8 cellular contexts compared by ENCODE assay signal in the genomic region with DNA sequence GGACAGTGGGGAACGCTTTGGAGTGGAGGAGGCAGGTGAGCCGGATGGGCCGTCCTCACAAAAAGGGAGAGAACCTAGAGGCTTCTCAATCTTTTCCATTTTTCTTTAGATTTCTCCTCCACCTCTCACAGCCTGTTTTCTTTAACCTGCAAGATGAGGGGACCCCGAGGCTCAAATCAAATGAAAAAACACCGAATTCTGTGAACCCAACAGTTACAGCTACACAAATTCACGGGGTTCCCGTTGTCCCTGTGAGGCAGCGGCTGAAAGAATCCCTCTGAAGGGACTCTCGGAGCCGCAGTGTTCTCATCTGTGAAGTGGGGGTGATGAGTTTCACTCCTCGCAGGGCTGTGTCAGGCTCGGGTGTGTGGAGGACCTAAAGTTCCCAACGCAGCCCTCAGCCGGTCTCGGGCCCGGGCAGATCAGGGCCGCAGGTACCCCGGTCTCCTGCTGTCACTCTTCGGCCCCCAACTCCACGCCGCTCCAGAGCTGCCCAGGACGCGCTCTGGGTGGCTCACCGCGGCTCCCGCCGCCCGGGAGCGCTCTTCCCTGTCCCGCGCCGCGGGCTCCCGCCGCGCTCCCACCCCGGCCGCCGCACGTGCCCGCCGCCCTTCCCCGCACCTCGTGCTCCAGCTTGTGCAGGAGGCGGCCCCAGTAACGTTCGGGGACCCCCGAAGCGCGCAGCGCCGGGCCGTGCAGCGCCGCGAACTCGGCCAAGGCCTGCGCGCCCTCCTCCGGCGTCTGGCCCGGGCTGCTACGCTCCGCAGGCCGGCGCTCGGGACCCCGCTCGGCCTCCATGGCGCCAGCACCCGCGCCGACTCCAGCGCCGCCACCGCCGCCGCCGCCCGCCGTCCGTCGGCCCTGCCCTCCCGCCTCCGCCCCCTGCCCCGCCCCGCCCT. TPM values are rescaled to one million over a fixed set of nuclear protein-coding genes. Genes with fewer than 3 reads are reported as not detected.
DNase-seq lines count a peak whose midpoint lies in the region; ATAC-seq and TF ChIP-seq lines count a peak whose summit lies in the region.

A gene (minus strand): TSS at position 863 of the 899 bp plus-strand sequence. CDS start 65 bp downstream, at position 798.

- intact Hi-C loops in cardiac septum (cut with DNase I) (no loop called here), tibial artery (cut with DNase I; ENCODE audit: low total_unique reads) (no loop called here)

- H3K4me1 ChIP-seq in parathyroid adenoma (no peaks in the 10 kb centered on the region), tibial artery (peaks cover 0 to 18% (median 16%) of the 10 kb centered on the region in 4 donors)

- peaks cover 2% of the 10 kb centered on the region for H3K9me3 Mint-ChIP-seq in activated naive CD8-positive, alpha-beta T cell treated with anti-CD3 and anti-CD28 coated beads for 36 hours

- ATAC-seq in GM18511 (IDR thresholded peaks at IDR 0.05; ENCODE audit: unreplicated experiment) (peak; percentile 53), HG03196 (IDR thresholded peaks at IDR 0.05; ENCODE audit: unreplicated experiment) (peak; percentile 56)

- H3K4me3 ChIP-seq in parathyroid adenoma (ENCODE audit: low read depth, low read length), result peak within 1 kb of the TSS; percentile 61
- H3K4me3 ChIP-seq in tibial artery, result peak within 1 kb of the TSS; percentile 72 to 83

- DNase-seq in 8988T (peak; percentile 48), SK-MEL-5 (ENCODE audit: low read depth, low spot score) (peak; percentile 43), cardiac septum (ENCODE audit: low spot score) (no peak), tibial artery (peak in 1 of 2 donors; percentile 38)
- DNase-seq in activated naive CD8-positive, alpha-beta T cell treated with anti-CD3 and anti-CD28 coated beads for 36 hours, result peak; percentile 71

- H3K36me3 ChIP-seq in parathyroid adenoma (ENCODE audit: control insufficient read depth, insufficient read depth, low read length), result no peaks in the 10 kb centered on the region
- peaks cover 0 to 12% (median 9%) of the 10 kb centered on the region in 3 donors for H3K36me3 ChIP-seq in tibial artery

- peak within 1 kb of the TSS; percentile 93 for H3K27ac Mint-ChIP-seq in activated naive CD8-positive, alpha-beta T cell treated with anti-CD3 and anti-CD28 coated beads for 36 hours

- in situ Hi-C loops in SK-MEL-5 (cut with HindIII; ENCODE audit: low pct_unique_long_range_greater_than_20kb, low sequenced_read_pairs), result no loop called here

- H3K9me3 ChIP-seq in parathyroid adenoma (ENCODE audit: control insufficient read depth, low read length), result no peaks in the 10 kb centered on the region
- H3K9me3 ChIP-seq in tibial artery, result no peaks in the 10 kb centered on the region

- peaks cover 14% of the 10 kb centered on the region for H3K4me1 Mint-ChIP-seq in activated naive CD8-positive, alpha-beta T cell treated with anti-CD3 and anti-CD28 coated beads for 36 hours

- peaks cover 18% of the 10 kb centered on the region for H3K36me3 Mint-ChIP-seq in activated naive CD8-positive, alpha-beta T cell treated with anti-CD3 and anti-CD28 coated beads for 36 hours

- no peak for TF ChIP-seq CTCF in parathyroid adenoma (IDR thresholded peaks at IDR 0.05)
- TF ChIP-seq CTCF in tibial artery (IDR thresholded peaks at IDR 0.05), result no peak

- no peaks in the 10 kb centered on the region for H3K27me3 Mint-ChIP-seq in activated naive CD8-positive, alpha-beta T cell treated with anti-CD3 and anti-CD28 coated beads for 36 hours

- H3K79me2 ChIP-seq in parathyroid adenoma, result no peaks in the 10 kb centered on the region

- peak within 1 kb of the TSS; percentile 87 for H2AFZ ChIP-seq in parathyroid adenoma

- peak within 1 kb of the TSS; percentile 87 for H3K4me2 ChIP-seq in parathyroid adenoma (ENCODE audit: low read length)

- H3K27me3 ChIP-seq in parathyroid adenoma (ENCODE audit: control insufficient read depth, insufficient read depth, low read length) (no peaks in the 10 kb centered on the region), tibial artery (no peaks in the 10 kb centered on the region)

- H3K27ac ChIP-seq in parathyroid adenoma, result peak within 1 kb of the TSS; percentile 67
- H3K27ac ChIP-seq in tibial artery, result peak within 1 kb of the TSS; percentile 77 to 87

- no peak within 1 kb of the TSS for H3K9ac ChIP-seq in parathyroid adenoma

- H3K4me3 Mint-ChIP-seq in activated naive CD8-positive, alpha-beta T cell treated with anti-CD3 and anti-CD28 coated beads for 36 hours, result peak within 1 kb of the TSS; percentile 89

RNA-seq across cellular contexts. Expression of the gene that starts here (rescaled TPM):
- total RNA-seq in SK-MEL-5 (2014; rRNA removed; shearing (Covaris generic)), result 68.9 and 79.4 TPM in 2 replicates
- 127 and 129 TPM in 2 replicates for polyA plus RNA-seq in SK-MEL-5 (2015; cell fraction: cytosol; rRNA removed)
- polyA plus RNA-seq in SK-MEL-5 (2015; cell fraction: nucleus; rRNA removed), result 62.7 and 63.5 TPM in 2 replicates
- 100 to 1,000 TPM; 104 to 106 TPM for total RNA-seq in activated naive CD8-positive, alpha-beta T cell treated with anti-CD3 and anti-CD28 coated beads for 36 hours
- 11.3 TPM for total RNA-seq in cardiac septum
